Comparison of ENCODE assay signal across 10 cellular contexts in genomic region chr9:124754289-124754688, GRCh38. TPM values are rescaled to one million over a fixed set of nuclear protein-coding genes. Genes with fewer than 3 reads are reported as not detected.
A peak's percentile ranks its signal among the peaks of the same experiment; 100 is the strongest.
DNase-seq lines count a peak whose midpoint lies in the region; ATAC-seq, FAIRE-seq and TF ChIP-seq lines count a peak whose summit lies in the region.
"Had no signal": no experiment of that assay in that cellular context is flagged by ENCODE, and none has a peak within 500 bp of the region (broad histone marks: within the 10 kb centered on the region; RNA-seq: fewer than 3 reads in every experiment).

No MANE protein-coding gene starts in this region.

- no peak overlapping the region for H3K4me2 ChIP-seq in K562 (ENCODE audit: insufficient read depth, low read length)

- H3K4me1 ChIP-seq in K562 (replicated peaks in 1 of 2; ENCODE audit: control insufficient read depth in 2 of 2, insufficient read depth in 2 of 2, low read length in 2 of 2), result peaks cover 0 to 40% of the 10 kb centered on the region in 2 experiments; a peak in 3 of 5 replicates
- H3K4me1 ChIP-seq in mesodermal cell (ENCODE audit: control insufficient read depth, insufficient read depth, low read length, poor library complexity, severe bottlenecking), result peaks cover 66% of the 10 kb centered on the region
- no peaks in the 10 kb centered on the region for H3K4me1 ChIP-seq in prostate gland (replicated peaks)

- DNase-seq in EH (ENCODE audit: low read depth) (peak; percentile 50), LNCaP clone FGC (ENCODE audit: low read depth) (no peak), K562 (ENCODE audit: extremely low read depth in 1 of 4, low spot score in 3 of 4) (peak in 3 of 4 experiments; percentile 27 to 60 (median 44)), NCI-H774 (lab: John Stamatoyannopoulos, UW) (no peak), prostate gland (ENCODE audit: low spot score) (no peak), anterior cingulate cortex (lab: John Stamatoyannopoulos, UW) (no peak)
- DNase-seq in activated naive CD8-positive, alpha-beta T cell treated with anti-CD3 and anti-CD28 coated beads, Interleukin-2, amount 50 U/mL, for 24 hours, result no peak
- DNase-seq: foreskin melanocyte, occipital lobe had no signal

- H3K4me3 ChIP-seq in LNCaP clone FGC (ENCODE audit: low read depth, low read length), result no peak overlapping the region
- no peak overlapping the region for H3K4me3 ChIP-seq in K562
- no peak overlapping the region for H3K4me3 ChIP-seq in mesodermal cell (ENCODE audit: extremely low read depth, insufficient read depth, low read length, poor library complexity, severe bottlenecking)
- H3K4me3 ChIP-seq in prostate gland, result no peak overlapping the region

- CTCF ChIA-PET in K562 (lab: Yijun Ruan, JAX; ENCODE audit: low intra/inter-chr PET ratio), result interaction anchor here (0.7 to 2.4 kb wide), 3 partner anchors 42 to 139 kb away, joined by 3 to 9 read pairs (median 4); no protein-coding TSS in a partner anchor

- no peaks in the 10 kb centered on the region; the same call in 1 of the 2 replicates for H4K20me1 ChIP-seq in K562 (replicated peaks; ENCODE audit: control insufficient read depth, insufficient read depth, low read length)

- peaks cover 15% of the 10 kb centered on the region for H3K4me1 Mint-ChIP-seq in activated naive CD8-positive, alpha-beta T cell treated with anti-CD3 and anti-CD28 coated beads, Interleukin-2, amount 50 U/mL, for 24 hours

- intact Hi-C loops in K562 (cut with micrococcal nuclease), result loop anchor here (1.0 to 2.0 kb wide), 2 partner anchors 42 to 137 kb away; no protein-coding TSS in a partner anchor
- intact Hi-C loops in prostate gland (cut with DNase I), result no loop called here

- TF ChIP-seq POLR2A in K562 (conservative IDR thresholded peaks at IDR 0.05) (no peak), prostate gland (IDR thresholded peaks at IDR 0.05) (no peak)

- no peaks in the 10 kb centered on the region for H3K36me3 ChIP-seq in K562 (ENCODE audit: control insufficient read depth, insufficient read depth, low read length)
- no peaks in the 10 kb centered on the region for H3K36me3 ChIP-seq in mesodermal cell (ENCODE audit: control insufficient read depth, insufficient read depth, low read length)
- H3K36me3 ChIP-seq in prostate gland, result no peaks in the 10 kb centered on the region

- no peak overlapping the region for H3K4me3 Mint-ChIP-seq in activated naive CD8-positive, alpha-beta T cell treated with anti-CD3 and anti-CD28 coated beads, Interleukin-2, amount 50 U/mL, for 24 hours

- peak; percentile 35 for FAIRE-seq in K562 (lab: Jason Lieb, UNC)

- H3K36me3 Mint-ChIP-seq in activated naive CD8-positive, alpha-beta T cell treated with anti-CD3 and anti-CD28 coated beads, Interleukin-2, amount 50 U/mL, for 24 hours (ENCODE audit: low read depth), result no peaks in the 10 kb centered on the region

- no TSS peak for BruUV-seq in K562 (replicated peaks; lab: Mats Ljungman, UMichigan)

- H3K27me3 Mint-ChIP-seq in activated naive CD8-positive, alpha-beta T cell treated with anti-CD3 and anti-CD28 coated beads, Interleukin-2, amount 50 U/mL, for 24 hours, result peaks cover 63% of the 10 kb centered on the region

- peaks cover 96% of the 10 kb centered on the region for H3K79me2 ChIP-seq in K562 (ENCODE audit: control insufficient read depth, insufficient read depth, low read length)

- H3K9me3 ChIP-seq in K562 (replicated peaks; ENCODE audit: control insufficient read depth, insufficient read depth, low read depth, low read length) (no peaks in the 10 kb centered on the region), mesodermal cell (ENCODE audit: control insufficient read depth, low read length) (no peaks in the 10 kb centered on the region), prostate gland (no peaks in the 10 kb centered on the region)

- H3K9me3 Mint-ChIP-seq in activated naive CD8-positive, alpha-beta T cell treated with anti-CD3 and anti-CD28 coated beads, Interleukin-2, amount 50 U/mL, for 24 hours, result no peaks in the 10 kb centered on the region

- WGBS in K562 (ENCODE audit: insufficient coverage, low coverage, missing lambda C conversion rate), result 1% methylated on average over 4 of the region's 4 CpGs
- 17 to 32% methylated on average over 3 to 4 of the region's 4 CpGs for WGBS in mesodermal cell (ENCODE audit: insufficient coverage in 2 of 2), 2 experiments
- 51% methylated on average over 4 of the region's 4 CpGs for WGBS in prostate gland

- in situ Hi-C loops in K562 (cut with MboI), result no loop called here

- TF ChIP-seq RAD21 in K562 (CRISPR knock-in tag; conservative IDR thresholded peaks at IDR 0.05 in 1 of 2, IDR thresholded peaks at IDR 0.05 in 1 of 2), result peak; percentile 72 to 81

- no peak overlapping the region for H3K27ac Mint-ChIP-seq in activated naive CD8-positive, alpha-beta T cell treated with anti-CD3 and anti-CD28 coated beads, Interleukin-2, amount 50 U/mL, for 24 hours

- TF ChIP-seq EP300 in K562 (IDR thresholded peaks at IDR 0.05; ENCODE audit: low read length), result peak; percentile 52

- H3K9ac ChIP-seq in K562 (ENCODE audit: insufficient read depth in 1 of 2, low read depth in 2 of 2, low read length in 2 of 2), result no peak overlapping the region

- ATAC-seq in K562, result peak; percentile 83
- ATAC-seq in activated naive CD8-positive, alpha-beta T cell treated with anti-CD3 and anti-CD28 coated beads, Interleukin-2, amount 50 U/mL, for 24 hours, result no peak

- TF ChIP-seq CTCF in LNCaP clone FGC (IDR thresholded peaks at IDR 0.05; ENCODE audit: control insufficient read depth, extremely low read depth, insufficient read depth), result peak; percentile 45
- TF ChIP-seq CTCF in K562 (IDR thresholded peaks at IDR 0.05 in 2 of 3, conservative IDR thresholded peaks at IDR 0.05 in 1 of 3; ENCODE audit: insufficient read depth in 2 of 3, low read depth in 1 of 3, low read length in 3 of 3), result peak; percentile 64 to 75 (median 75)
- no peak for TF ChIP-seq CTCF in prostate gland (IDR thresholded peaks at IDR 0.05)

- H3K9me1 ChIP-seq in K562 (ENCODE audit: control insufficient read depth, insufficient read depth, low read length), result no peaks in the 10 kb centered on the region

- H3K27ac ChIP-seq in K562 (ENCODE audit: extremely low read depth, low read depth, low read length) (peak overlapping the region; percentile 68; the same call in 2 of the 3 replicates), mesodermal cell (ENCODE audit: low read depth, low read length, severe bottlenecking) (peak overlapping the region; percentile 32), prostate gland (no peak overlapping the region)

- no peak overlapping the region for H2AFZ ChIP-seq in K562 (ENCODE audit: low read depth, low read length)

- H3K27me3 ChIP-seq in K562 (ENCODE audit: control insufficient read depth in 2 of 2, insufficient read depth in 2 of 2, low read length in 2 of 2) (no peaks in the 10 kb centered on the region), prostate gland (replicated peaks; ENCODE audit: insufficient read depth) (no peaks in the 10 kb centered on the region)

- POLR2A ChIA-PET in K562 (lab: Yijun Ruan, JAX), result interaction anchor here (0.6 to 1.1 kb wide), 4 partner anchors 10 to 136 kb away, joined by 3 to 5 read pairs (median 4); no protein-coding TSS in a partner anchor

TF ChIP-seq in K562, 482 proteins besides CTCF, POLR2A, EP300 and RAD21 (continues in another document):
- TF ChIP-seq SMARCA4 (IDR thresholded peaks at IDR 0.05), result no peak
- peak; percentile 67 for TF ChIP-seq NFE2 (IDR thresholded peaks at IDR 0.05; ENCODE audit: low read depth)
- TF ChIP-seq PHF21A (IDR thresholded peaks at IDR 0.05; ENCODE audit: borderline replicate concordance, low read depth), result no peak

RNA-seq across cellular contexts. Expression of gene NR6A1, which starts 16.8 kb away (rescaled TPM):
- total RNA-seq in K562 (2011; cell fraction: chromatin; rRNA removed; ENCODE audit: low replicate concordance), result 38.8 and 43.3 TPM in 2 replicates
- 19.2 and 20.5 TPM in 2 replicates for total RNA-seq in K562 (2011; cell fraction: nucleolus; rRNA removed)
- 26.0 and 37.2 TPM in 2 replicates for total RNA-seq in K562 (2011; cell fraction: nucleoplasm; rRNA removed)
- total RNA-seq in K562 (2014; rRNA removed) (23.0 and 34.5 TPM in 2 replicates), K562 (2014; rRNA removed; fragmentation: Illumina TruSeq; extraction: Trizol) (34.9 and 36.5 TPM in 2 replicates), K562 (2015; rRNA removed; fragmentation: Illumina TruSeq; extraction: Trizol) (36.5 and 38.7 TPM in 2 replicates), K562 (2021) (55.4 and 56.7 TPM in 2 replicates), prostate gland (10 to 100 TPM in 1 of 2 donors, 1 to 10 TPM in 1; 1.3 to 53.7 TPM)
- polyA plus RNA-seq in K562 (2011; rRNA removed) (32.7 and 36.6 TPM in 2 replicates), K562 (2014; fragmentation: Illumina TruSeq; extraction: Trizol) (24.5 and 28.3 TPM in 2 replicates), K562 (2014; fragmentation: Nextera tagmentation; extraction: Ambion mirVana) (10 to 100 TPM in 1 of 2 experiments, 1 to 10 TPM in 1; 9.7 to 17.7 TPM), K562 (2014; rRNA removed) (16.6 and 17.8 TPM in 2 replicates)
- polyA plus RNA-seq in K562 (2011; cell fraction: cytosol; rRNA removed), result 25.5 and 31.6 TPM in 2 replicates
- polyA plus RNA-seq in K562 (2011; cell fraction: nucleus; rRNA removed), result 24.6 and 25.2 TPM in 2 replicates
- 10.4 and 15.9 TPM in 2 replicates for polyA plus RNA-seq in K562 (2012)
- polyA minus RNA-seq in K562 (2011; rRNA and poly(A)+ RNA removed), result 84.3 and 92.2 TPM in 2 replicates
- polyA minus RNA-seq in K562 (2011; cell fraction: cytosol; rRNA and poly(A)+ RNA removed), result 47.1 and 52.4 TPM in 2 replicates
- polyA minus RNA-seq in K562 (2011; cell fraction: nucleus; rRNA and poly(A)+ RNA removed), result 12.0 and 20.3 TPM in 2 replicates
- polyA plus RNA-seq in mesodermal cell (2013, experiment 1 of 2), result 30.6 TPM
- 26.5 TPM for polyA plus RNA-seq in mesodermal cell (2013, experiment 2 of 2)

RNA-seq across cellular contexts. Expression of gene OLFML2A, which starts 22.6 kb away (rescaled TPM):
- total RNA-seq in K562 (2011; cell fraction: chromatin; rRNA removed; ENCODE audit: low replicate concordance), result not detected in 2 replicates
- not detected in 2 replicates for total RNA-seq in K562 (2011; cell fraction: nucleolus; rRNA removed)
- total RNA-seq in K562 (2011; cell fraction: nucleoplasm; rRNA removed), result not detected in 2 replicates
- not detected in 2 replicates for total RNA-seq in K562 (2014; rRNA removed)
- total RNA-seq in K562 (2014; rRNA removed; fragmentation: Illumina TruSeq; extraction: Trizol), result not detected in 2 replicates
- total RNA-seq in K562 (2015; rRNA removed; fragmentation: Illumina TruSeq; extraction: Trizol), result not detected in 2 replicates
- 0.09 and 0.16 TPM in 2 replicates for total RNA-seq in K562 (2021)
- polyA plus RNA-seq in K562 (2011; rRNA removed), result not detected in 2 replicates
- polyA plus RNA-seq in K562 (2011; cell fraction: cytosol; rRNA removed), result not detected in 2 replicates
- 0.09 TPM in 1 of 2 replicates, not detected in the other for polyA plus RNA-seq in K562 (2011; cell fraction: nucleus; rRNA removed)
- polyA plus RNA-seq in K562 (2012), result 0.03 TPM in 1 of 2 replicates, not detected in the other
- not detected in 2 replicates for polyA plus RNA-seq in K562 (2014; fragmentation: Illumina TruSeq; extraction: Trizol)
- polyA plus RNA-seq in K562 (2014; fragmentation: Nextera tagmentation; extraction: Ambion mirVana), result not detected
- not detected in 2 replicates for polyA plus RNA-seq in K562 (2014; rRNA removed)
- polyA minus RNA-seq in K562 (2011; rRNA and poly(A)+ RNA removed), result not detected in 2 replicates
- polyA minus RNA-seq in K562 (2011; cell fraction: cytosol; rRNA and poly(A)+ RNA removed), result not detected in 2 replicates
- polyA minus RNA-seq in K562 (2011; cell fraction: nucleus; rRNA and poly(A)+ RNA removed), result not detected in 2 replicates
- polyA plus RNA-seq in mesodermal cell (2013, experiment 1 of 2), result 13.0 TPM
- 12.8 TPM for polyA plus RNA-seq in mesodermal cell (2013, experiment 2 of 2)
- 10 to 100 TPM; 16.7 to 18.5 TPM for total RNA-seq in prostate gland

Comparison
In these comparisons a context has a peak if more than half of its experiments do, and no peak if none do; other contexts are left out.
1. DNase-seq: peak in EH (single experiment) and K562 (3 of 4); none in LNCaP clone FGC (single experiment), NCI-H774 (single experiment), prostate gland (single experiment), anterior cingulate cortex (0 of 58) and activated naive CD8-positive, alpha-beta T cell treated with anti-CD3 and anti-CD28 coated beads, Interleukin-2, amount 50 U/mL, for 24 hours (single experiment).
2. CTCF ChIP-seq: peak in LNCaP clone FGC (single experiment) and K562 (3 of 3); none in prostate gland (0 of 4).
3. H3K27ac ChIP-seq: peak in K562 (single experiment) and mesodermal cell (single experiment); none in prostate gland (0 of 2).
4. RNA of gene OLFML2A, which starts 22.6 kb away (total RNA-seq): 16.7 to 18.5 TPM in prostate gland; 0.09 to 0.16 TPM in K562; every median in the first group is over 10 times any median in the second.